8 cellular contexts compared by ENCODE assay signal in genomic region chr1:24415334-24415909, GRCh38. TPM values are rescaled to one million over a fixed set of nuclear protein-coding genes. Genes with fewer than 3 reads are reported as not detected.
DNase-seq lines count a peak whose midpoint lies in the region; ATAC-seq and TF ChIP-seq lines count a peak whose summit lies in the region.

NIPAL3 (plus strand) TSS chr1:24415802; CDS start chr1:24419548, 3,746 bp downstream.

- H3K27ac ChIP-seq in KMS-11 (peak within 1 kb of the TSS; percentile 31; the same call in 1 of the 2 replicates), Peyer's patch (peak within 1 kb of the TSS; percentile 65 to 82 (median 77)), esophagus muscularis mucosa (replicated peaks in 1 of 4) (peak within 1 kb of the TSS; percentile 33 to 66 (median 52))

- H3K4me1 ChIP-seq in KMS-11 (ENCODE audit: low read depth, poor library complexity, severe bottlenecking) (peaks cover 26% of the 10 kb centered on the region), Peyer's patch (peaks cover 0 to 30% (median 7%) of the 10 kb centered on the region in 4 donors), esophagus muscularis mucosa (peaks cover 24 to 46% (median 36%) of the 10 kb centered on the region in 4 donors)

- ATAC-seq in GM21737 (IDR thresholded peaks at IDR 0.05; ENCODE audit: unreplicated experiment): peak; percentile 91

- H3K4me3 ChIP-seq in KMS-11 (IDR thresholded peaks at IDR 0.05; ENCODE audit: insufficient read depth, low read depth, low read length): peak within 1 kb of the TSS; percentile 90
- peak within 1 kb of the TSS; percentile 49 to 71 (median 61) for H3K4me3 ChIP-seq in Peyer's patch
- H3K4me3 ChIP-seq in esophagus muscularis mucosa: peak within 1 kb of the TSS; percentile 62 to 81 (median 71)

- peak within 1 kb of the TSS; percentile 84 for H2AFZ ChIP-seq in KMS-11 (ENCODE audit: low read depth)

- TF ChIP-seq POLR2A in Peyer's patch (IDR thresholded peaks at IDR 0.05) (peak in 1 of 2 donors; percentile 38), esophagus muscularis mucosa (IDR thresholded peaks at IDR 0.05; ENCODE audit: low read depth) (no peak)

- H3K9ac ChIP-seq in KMS-11: peak within 1 kb of the TSS; percentile 46; the same call in 1 of the 2 replicates

- no peaks in the 10 kb centered on the region for H4K20me1 ChIP-seq in KMS-11 (ENCODE audit: insufficient read depth)

- no peak for TF ChIP-seq EP300 in esophagus muscularis mucosa (IDR thresholded peaks at IDR 0.05)

- 0 out of 2 replicates have a peak, but pooled peaks cover 7% of the 10 kb centered on the region for H3K79me2 ChIP-seq in KMS-11 (ENCODE audit: insufficient read depth, low read depth)

- H3K9me3 ChIP-seq in Peyer's patch: no peaks in the 10 kb centered on the region
- H3K9me3 ChIP-seq in esophagus muscularis mucosa: no peaks in the 10 kb centered on the region

- TF ChIP-seq CTCF in KMS-11 (conservative IDR thresholded peaks at IDR 0.05; ENCODE audit: low read depth, low read length) (peak; percentile 74), Peyer's patch (IDR thresholded peaks at IDR 0.05) (peak; percentile 86 to 97 (median 93)), esophagus muscularis mucosa (IDR thresholded peaks at IDR 0.05) (peak; percentile 73 to 82 (median 76))

- no peaks in the 10 kb centered on the region for H3K27me3 ChIP-seq in KMS-11 (ENCODE audit: insufficient read depth, low read depth)
- H3K27me3 ChIP-seq in Peyer's patch: no peaks in the 10 kb centered on the region
- no peaks in the 10 kb centered on the region for H3K27me3 ChIP-seq in esophagus muscularis mucosa

- DNase-seq in DMS79 treated with DMSO at 0.1 percent for 48 hours (lab: John Stamatoyannopoulos, UW) (peak; percentile 100), Peyer's patch (peak; percentile 96 to 100 (median 96)), esophagus muscularis mucosa (ENCODE audit: extremely low spot score) (peak; percentile 97), myocyte (ENCODE audit: low read depth) (peak; percentile 99)
- peak; percentile 97 to 98 for DNase-seq in activated T-cell treated with anti-CD3 and anti-CD28 coated beads, Interleukin-2, amount 50 U/mL, for 48 hours
- DNase-seq in stimulated activated CD8-positive, alpha-beta memory T cell treated with anti-CD3 and anti-CD28 coated beads, Interleukin-7, amount 100 ng/mL, for 48 hours (ENCODE audit: extremely low read depth in 1 of 2, low read depth in 1 of 2): peak; percentile 92 to 98

- peak within 1 kb of the TSS; percentile 95 for H3K4me2 ChIP-seq in KMS-11

- WGBS in esophagus muscularis mucosa: 5% methylated on average over 16 of the region's 28 CpGs

- intact Hi-C loops in esophagus muscularis mucosa (cut with DNase I): loop anchor here (5.0 to 10.0 kb wide), 2 partner anchors 89 to 227 kb away; partner anchors contain the start of genes RCAN3 and SRRM1

- H3K36me3 ChIP-seq in KMS-11 (ENCODE audit: insufficient read depth) (no peaks in the 10 kb centered on the region), Peyer's patch (peaks cover 0 to 11% (median 0%) of the 10 kb centered on the region in 3 donors), esophagus muscularis mucosa (peaks cover 0 to 12% (median 6%) of the 10 kb centered on the region in 4 donors)

RNA-seq across cellular contexts. Expression of gene NIPAL3, which starts in this region (rescaled TPM):
- total RNA-seq in Peyer's patch: 10 to 100 TPM; 38.0 to 74.3 (median 57.3) TPM
- total RNA-seq in esophagus muscularis mucosa: 10 to 100 TPM; 18.3 to 31.1 (median 26.6) TPM
- total RNA-seq in myocyte: 7.8 and 14.8 TPM in 2 replicates
- 28.2 TPM for polyA plus RNA-seq in myocyte (2012)

Comparison
In these comparisons a context has a peak if more than half of its experiments do, and no peak if none do; other contexts are left out.
1. Peak in every context shown above with its lines: DNase-seq, ATAC-seq, H3K4me3 ChIP-seq and H3K27ac ChIP-seq.